Comparison of ENCODE assay signal across 14 cellular contexts in genomic region chr12:18296909-18297280, GRCh38. TPM values are rescaled to one million over a fixed set of nuclear protein-coding genes. Genes with fewer than 3 reads are reported as not detected.
A peak's percentile ranks its signal among the peaks of the same experiment; 100 is the strongest.
DNase-seq lines count a peak whose midpoint lies in the region; ATAC-seq and TF ChIP-seq lines count a peak whose summit lies in the region.
"Had no signal": no experiment of that assay in that cellular context is flagged by ENCODE, and none has a peak within 500 bp of the region (broad histone marks: within the 10 kb centered on the region; RNA-seq: fewer than 3 reads in every experiment).

No MANE protein-coding gene starts in this region.

- H3K9me3 ChIP-seq in fibroblast of lung (ENCODE audit: control insufficient read depth, insufficient read depth, low read depth, low read length) (no peaks in the 10 kb centered on the region), osteoblast (ENCODE audit: low read depth, low read length) (no peaks in the 10 kb centered on the region), endodermal cell (ENCODE audit: control insufficient read depth, low read length) (no peaks in the 10 kb centered on the region)
- H3K9me3 ChIP-seq: Peyer's patch had no signal

- no peak for ATAC-seq in GM21717 (IDR thresholded peaks at IDR 0.05; ENCODE audit: unreplicated experiment)

- H3K4me3 Mint-ChIP-seq in endodermal cell = no peak overlapping the region
- H3K4me3 Mint-ChIP-seq: activated CD4-positive, alpha-beta memory T cell treated with anti-CD3 and anti-CD28 coated beads for 36 hours had no signal

- H3K27ac ChIP-seq in ACC112 (ENCODE audit: low read depth, low read length) (peak overlapping the region; percentile 47), fibroblast of lung (ENCODE audit: insufficient read depth, low read length) (no peak overlapping the region), osteoblast (ENCODE audit: low read depth, low read length) (no peak overlapping the region), endodermal cell (ENCODE audit: low read depth, low read length) (no peak overlapping the region)
- H3K27ac ChIP-seq: Peyer's patch, transverse colon had no signal

- H3K36me3 ChIP-seq in ACC112 (ENCODE audit: insufficient read depth, low read length) (peaks cover 4% of the 10 kb centered on the region; the same call in 1 of the 2 replicates), fibroblast of lung (ENCODE audit: control insufficient read depth, insufficient read depth, low read length) (no peaks in the 10 kb centered on the region), osteoblast (ENCODE audit: insufficient read depth, low read length) (no peaks in the 10 kb centered on the region), endodermal cell (ENCODE audit: control insufficient read depth, insufficient read depth, low read length) (no peaks in the 10 kb centered on the region)
- H3K36me3 ChIP-seq: Peyer's patch, transverse colon had no signal

- no peaks in the 10 kb centered on the region for H4K20me1 ChIP-seq in fibroblast of lung (ENCODE audit: control insufficient read depth, extremely low read depth, insufficient read depth, low read length)
- H4K20me1 ChIP-seq in osteoblast (ENCODE audit: insufficient read depth, low read length) = no peaks in the 10 kb centered on the region

- H3K4me2 ChIP-seq in fibroblast of lung (ENCODE audit: extremely low read depth, insufficient read depth, low read length) (peak overlapping the region; percentile 80), osteoblast (ENCODE audit: insufficient read depth, low read length) (peak overlapping the region; percentile 72)

- peaks cover under 1% of the 10 kb centered on the region for H3K9me3 Mint-ChIP-seq in endodermal cell

- H3K36me3 Mint-ChIP-seq in endodermal cell (ENCODE audit: low read depth) = no peaks in the 10 kb centered on the region
- H3K36me3 Mint-ChIP-seq: activated CD4-positive, alpha-beta memory T cell treated with anti-CD3 and anti-CD28 coated beads for 36 hours had no signal

- 75 to 90% methylated on average over 1 to 2 of the region's 3 CpGs for WGBS in endodermal cell (ENCODE audit: insufficient coverage in 1 of 2, insufficient read length in 1 of 2), 2 experiments

- H3K27me3 ChIP-seq in ACC112 (ENCODE audit: insufficient read depth, low read length) (no peaks in the 10 kb centered on the region), fibroblast of lung (ENCODE audit: control insufficient read depth, insufficient read depth, low read length) (no peaks in the 10 kb centered on the region), osteoblast (ENCODE audit: insufficient read depth, low read length) (no peaks in the 10 kb centered on the region), endodermal cell (ENCODE audit: control insufficient read depth, insufficient read depth, low read length, poor library complexity, severe bottlenecking) (no peaks in the 10 kb centered on the region)
- H3K27me3 ChIP-seq: Peyer's patch, transverse colon had no signal

- H3K9ac ChIP-seq in fibroblast of lung (ENCODE audit: insufficient read depth, low read length) (no peak overlapping the region), endodermal cell (ENCODE audit: extremely low read depth, low read length, poor library complexity, severe bottlenecking) (no peak overlapping the region)

- H3K27me3 Mint-ChIP-seq in endodermal cell (ENCODE audit: insufficient read depth) = no peaks in the 10 kb centered on the region
- H3K27me3 Mint-ChIP-seq: activated CD4-positive, alpha-beta memory T cell treated with anti-CD3 and anti-CD28 coated beads for 36 hours had no signal

- H3K4me1 ChIP-seq in ACC112 (ENCODE audit: control insufficient read depth, insufficient read depth, low read length, unreplicated experiment) (peaks cover 13% of the 10 kb centered on the region), fibroblast of lung (ENCODE audit: control insufficient read depth, extremely low read depth, insufficient read depth, low read length) (no peaks in the 10 kb centered on the region), osteoblast (ENCODE audit: insufficient read depth, low read length) (no peaks in the 10 kb centered on the region), endodermal cell (ENCODE audit: control insufficient read depth, insufficient read depth, low read length) (no peaks in the 10 kb centered on the region)
- H3K4me1 ChIP-seq: Peyer's patch, transverse colon had no signal

- H2AFZ ChIP-seq in ACC112 (ENCODE audit: low read length, unreplicated experiment) = peak overlapping the region; percentile 96
- peak overlapping the region; percentile 68 for H2AFZ ChIP-seq in fibroblast of lung (ENCODE audit: low read length)
- H2AFZ ChIP-seq in osteoblast (ENCODE audit: low read length) = peak overlapping the region; percentile 73

- no peak overlapping the region for H3K27ac Mint-ChIP-seq in endodermal cell
- H3K27ac Mint-ChIP-seq: activated CD4-positive, alpha-beta memory T cell treated with anti-CD3 and anti-CD28 coated beads for 36 hours had no signal

- H3K79me2 ChIP-seq in ACC112 (ENCODE audit: control insufficient read depth, insufficient read depth, low read length, unreplicated experiment) (no peaks in the 10 kb centered on the region), fibroblast of lung (ENCODE audit: control insufficient read depth, insufficient read depth, low read length) (no peaks in the 10 kb centered on the region), osteoblast (ENCODE audit: insufficient read depth, low read length) (no peaks in the 10 kb centered on the region)

- peaks cover 3% of the 10 kb centered on the region for H3K4me1 Mint-ChIP-seq in endodermal cell

- DNase-seq in NAMALWA (ENCODE audit: low spot score) (peak; percentile 19), fibroblast of lung (ENCODE audit: low read depth in 2 of 2) (no peak), osteoblast (ENCODE audit: insufficient read length, low spot score, missing footprints) (no peak), endodermal cell (no peak), NCI-H345 treated with DMSO at 0.1 percent for 48 hours (lab: John Stamatoyannopoulos, UW; ENCODE audit: unreplicated experiment) (no peak), C1 segment of cervical spinal cord (lab: John Stamatoyannopoulos, UW) (no peak)
- DNase-seq: activated CD4-positive, alpha-beta memory T cell treated with anti-CD3 and anti-CD28 coated beads for 36 hours; activated gamma-delta T cell treated with Interleukin-2 at 50 U/mL for 16 hours; DMS53; Peyer's patch; transverse colon had no signal

- TF ChIP-seq CTCF in fibroblast of lung (conservative IDR thresholded peaks at IDR 0.05 in 1 of 2, IDR thresholded peaks at IDR 0.05 in 1 of 2; ENCODE audit: low read depth in 1 of 2, low read length in 2 of 2) (no peak), osteoblast (IDR thresholded peaks at IDR 0.05; ENCODE audit: extremely low read depth, low read depth, low read length) (no peak), endodermal cell (conservative IDR thresholded peaks at IDR 0.05) (no peak)

- H3K4me3 ChIP-seq in ACC112 (ENCODE audit: low read depth, low read length) (peak overlapping the region; percentile 77), fibroblast of lung (replicated peaks in 1 of 4; ENCODE audit: control extremely low read depth in 1 of 4, insufficient read depth in 1 of 4, low read depth in 3 of 4, low read length in 4 of 4) (peak overlapping the region in 3 of 4 experiments; percentile 25 to 41 (median 36)), osteoblast (ENCODE audit: insufficient read depth, low read length) (peak overlapping the region; percentile 45), endodermal cell (ENCODE audit: low read length) (no peak overlapping the region)

RNA-seq across cellular contexts. Expression of gene PIK3C2G, which starts 35.6 kb away (rescaled TPM):
- total RNA-seq in fibroblast of lung (not detected in 2 replicates), osteoblast (not detected in 2 replicates), endodermal cell (not detected)
- not detected in 2 replicates for polyA plus RNA-seq in fibroblast of lung
- not detected in 2 replicates for polyA plus RNA-seq in fibroblast of lung (2012)
- polyA minus RNA-seq in fibroblast of lung (ENCODE audit: low replicate concordance) = not detected in 2 replicates
- not detected for polyA plus RNA-seq in endodermal cell (2013, experiment 1 of 2)
- not detected for polyA plus RNA-seq in endodermal cell (2013, experiment 2 of 2)
- total RNA-seq: activated CD4-positive, alpha-beta memory T cell treated with anti-CD3 and anti-CD28 coated beads for 36 hours; T-helper 2 cell treated with Interferon-gamma antibody and Interleukin-4, amounts not matched to agents 100 ng/mL and 5 ng/mL, for 36 hours had no signal
